18 cellular contexts compared by ENCODE assay signal in genomic region chr10:113415246-113415645, GRCh38.
"Had no signal": no experiment of that assay in that cellular context is flagged by ENCODE, and none has a peak within 500 bp of the region (broad histone marks: within the 10 kb centered on the region; RNA-seq: fewer than 3 reads in every experiment).

No MANE protein-coding gene starts in this region.

- H3K27me3 ChIP-seq: neural progenitor cell, ovary, tibial artery, vagina had no signal

- H3K36me3 ChIP-seq: gastroesophageal sphincter, neural progenitor cell, ovary, tibial artery, vagina had no signal

- H3K4me1 ChIP-seq: gastroesophageal sphincter, tibial artery, vagina had no signal

- H3K9me3 ChIP-seq: ovary, vagina had no signal

- DNase-seq: activated CD4-positive, alpha-beta T cell treated with anti-CD3 and anti-CD28 coated beads for 4 hours; activated CD8-positive, alpha-beta T cell treated with anti-CD3 and anti-CD28 coated beads for 36 hours; activated gamma-delta T cell; activated T-cell treated with anti-CD3 and anti-CD28 coated beads, Interleukin-2, amount 50 U/mL, for 4 hours; amygdala; cortex of kidney; effector CD4-positive, alpha-beta T cell; naive B cell; ovary; T-helper 2 cell; tibial artery had no signal

- H3K4me3 ChIP-seq: gastroesophageal sphincter, neural progenitor cell, ovary, tibial artery, vagina had no signal

- H3K27ac ChIP-seq: gastroesophageal sphincter, neural progenitor cell, ovary, tibial artery, vagina had no signal

- H3K4me3 Mint-ChIP-seq: activated CD8-positive, alpha-beta T cell treated with anti-CD3 and anti-CD28 coated beads for 36 hours; activated naive CD8-positive, alpha-beta T cell; activated T-cell treated with anti-CD3 and anti-CD28 coated beads, Interleukin-2, amount 50 U/mL, for 4 hours; brain; naive B cell; neural progenitor cell; stimulated activated effector memory CD8-positive, alpha-beta T cell treated with anti-CD3 and anti-CD28 coated beads, Interleukin-12 subunit alpha, Interleukin-12 subunit beta, amount 100 ng/mL, for 72 hours; WTC11 had no signal

- H3K4me1 Mint-ChIP-seq: brain; naive B cell; stimulated activated effector memory CD8-positive, alpha-beta T cell treated with anti-CD3 and anti-CD28 coated beads, Interleukin-12 subunit alpha, Interleukin-12 subunit beta, amount 100 ng/mL, for 72 hours had no signal

- H3K27ac Mint-ChIP-seq: activated CD8-positive, alpha-beta T cell treated with anti-CD3 and anti-CD28 coated beads for 36 hours; activated naive CD8-positive, alpha-beta T cell; brain; naive B cell; neural progenitor cell; stimulated activated effector memory CD8-positive, alpha-beta T cell treated with anti-CD3 and anti-CD28 coated beads, Interleukin-12 subunit alpha, Interleukin-12 subunit beta, amount 100 ng/mL, for 72 hours; WTC11 had no signal

- H3K36me3 Mint-ChIP-seq: activated naive CD8-positive, alpha-beta T cell; brain; naive B cell; neural progenitor cell; stimulated activated effector memory CD8-positive, alpha-beta T cell treated with anti-CD3 and anti-CD28 coated beads, Interleukin-12 subunit alpha, Interleukin-12 subunit beta, amount 100 ng/mL, for 72 hours had no signal
